In the genomic region with DNA sequence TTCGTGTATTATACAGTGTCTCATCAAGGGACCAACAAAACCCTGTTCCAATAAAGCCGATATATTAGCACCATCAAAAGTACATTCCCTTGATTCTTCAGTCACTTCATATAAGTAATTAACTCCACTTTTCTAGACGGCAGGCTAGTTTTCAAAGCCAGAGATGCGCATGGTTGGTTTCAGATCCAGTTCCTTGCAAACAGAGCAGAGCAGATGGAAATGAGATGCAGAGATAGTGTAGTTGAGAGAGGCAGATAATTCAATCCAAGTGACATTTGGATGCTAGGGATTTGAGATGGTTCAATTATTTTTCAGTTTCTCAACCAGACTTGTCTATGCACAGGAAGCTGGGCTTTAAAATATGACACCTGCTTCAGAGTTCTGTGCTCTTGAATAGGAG, we compare ENCODE assay signal across 17 cellular contexts.
DNase-seq lines count a peak whose midpoint lies in the region; ATAC-seq and TF ChIP-seq lines count a peak whose summit lies in the region.
"Had no signal": no experiment of that assay in that cellular context is flagged by ENCODE, and none has a peak within 500 bp of the region (broad histone marks: within the 10 kb centered on the region; RNA-seq: fewer than 3 reads in every experiment).

No MANE protein-coding gene starts in this region.

- peak overlapping the region; percentile 2 for H3K27ac ChIP-seq in cardiac muscle cell
- no peak overlapping the region for H3K27ac ChIP-seq in right atrium auricular region
- H3K27ac ChIP-seq: 22Rv1, A549, C4-2B, HL-60 had no signal

- H3K27me3 ChIP-seq in cardiac muscle cell (no peaks in the 10 kb centered on the region), right atrium auricular region (no peaks in the 10 kb centered on the region)

- H3K4me3 ChIP-seq in cardiac muscle cell (no peak overlapping the region), right atrium auricular region (no peak overlapping the region)
- H3K4me3 ChIP-seq: A549, GM23338 had no signal

- H3K4me1 ChIP-seq in cardiac muscle cell (ENCODE audit: low read depth) (peaks cover 9% of the 10 kb centered on the region), right atrium auricular region (no peaks in the 10 kb centered on the region)
- H3K4me1 ChIP-seq: A549, Caco-2 had no signal

- no peak for ATAC-seq in GM18858 (IDR thresholded peaks at IDR 0.05; ENCODE audit: unreplicated experiment)
- ATAC-seq: A549, GM23338 had no signal

- H3K36me3 ChIP-seq in cardiac muscle cell (no peaks in the 10 kb centered on the region), right atrium auricular region (no peaks in the 10 kb centered on the region)

- TF ChIP-seq CTCF in cardiac muscle cell (IDR thresholded peaks at IDR 0.05; ENCODE audit: low read depth, low read length) (no peak), right atrium auricular region (IDR thresholded peaks at IDR 0.05) (no peak)

- peak; percentile 1 for DNase-seq in DMS153 (lab: John Stamatoyannopoulos, UW)
- DNase-seq in DMS153 treated with DMSO at 0.1 percent for 48 hours (lab: John Stamatoyannopoulos, UW; ENCODE audit: unreplicated experiment): no peak
- no peak for DNase-seq in cardiac muscle cell (ENCODE audit: low read depth in 1 of 2, low spot score in 1 of 2)
- no peak for DNase-seq in right atrium auricular region (ENCODE audit: low spot score)
- DNase-seq in left kidney (ENCODE audit: low read depth, low spot score): peak; percentile 60
- no peak for DNase-seq in cortex of kidney (lab: John Stamatoyannopoulos, UW)
- DNase-seq: AML-193; Caco-2; CD4-positive, alpha-beta T cell; GDM1; HCEC 1CT had no signal

- H3K9me3 ChIP-seq in cardiac muscle cell (ENCODE audit: low read depth) (no peaks in the 10 kb centered on the region), right atrium auricular region (no peaks in the 10 kb centered on the region)
- H3K9me3 ChIP-seq: A549, Caco-2 had no signal

Comparison
In these comparisons a context has a peak if more than half of its experiments do, and no peak if none do; other contexts are left out.
1. DNase-seq: peak in DMS153 (single experiment) and left kidney (single experiment); none in DMS153 treated with DMSO at 0.1 percent for 48 hours (single experiment), cardiac muscle cell (0 of 2), right atrium auricular region (single experiment) and cortex of kidney (single experiment).